Comparison of ENCODE assay signal across 13 cellular contexts in genomic region chr1:209646558-209646957, GRCh38. TPM values are rescaled to one million over a fixed set of nuclear protein-coding genes. Genes with fewer than 3 reads are reported as not detected.
DNase-seq lines count a peak whose midpoint lies in the region; ATAC-seq and TF ChIP-seq lines count a peak whose summit lies in the region.
"Had no signal": no experiment of that assay in that cellular context is flagged by ENCODE, and none has a peak within 500 bp of the region (broad histone marks: within the 10 kb centered on the region; RNA-seq: fewer than 3 reads in every experiment).

No MANE protein-coding gene starts in this region.

- peaks cover 0 to 21% (median 19%) of the 10 kb centered on the region in 3 donors for H3K4me1 Mint-ChIP-seq in T-cell
- H3K4me1 Mint-ChIP-seq in osteocyte (ENCODE audit: unreplicated experiment): peaks cover 60% of the 10 kb centered on the region

- H2AFZ ChIP-seq in fibroblast of lung (ENCODE audit: low read length): no peak overlapping the region

- H3K4me3 ChIP-seq in cardiac muscle cell (no peak overlapping the region), right atrium auricular region (no peak overlapping the region), SJSA1 (no peak overlapping the region), fibroblast of lung (replicated peaks in 1 of 4; ENCODE audit: control extremely low read depth in 1 of 4, insufficient read depth in 1 of 4, low read depth in 3 of 4, low read length in 4 of 4) (no peak overlapping the region), subcutaneous abdominal adipose tissue (ENCODE audit: low read depth in 1 of 5, low read length in 5 of 5) (no peak overlapping the region)
- H3K4me3 ChIP-seq: left lung, skin epidermis had no signal

- H3K9me3 Mint-ChIP-seq in T-cell (no peaks in the 10 kb centered on the region), osteocyte (ENCODE audit: unreplicated experiment) (no peaks in the 10 kb centered on the region)
- H3K9me3 Mint-ChIP-seq: stimulated activated effector memory CD8-positive, alpha-beta T cell treated with anti-CD3 and anti-CD28 coated beads, Interleukin-12 subunit alpha, Interleukin-12 subunit beta, amount 100 ng/mL, for 72 hours had no signal

- H3K27ac ChIP-seq in cardiac muscle cell (no peak overlapping the region), right atrium auricular region (peak overlapping the region in 1 of 2 donors; percentile 93), SJSA1 (peak overlapping the region; percentile 76), fibroblast of lung (ENCODE audit: insufficient read depth, low read length) (no peak overlapping the region), subcutaneous abdominal adipose tissue (ENCODE audit: low read depth, low read length) (peak overlapping the region; percentile 86)
- H3K27ac ChIP-seq: skin epidermis had no signal

- H3K36me3 Mint-ChIP-seq in T-cell (no peaks in the 10 kb centered on the region), osteocyte (ENCODE audit: unreplicated experiment) (no peaks in the 10 kb centered on the region)
- H3K36me3 Mint-ChIP-seq: stimulated activated effector memory CD8-positive, alpha-beta T cell treated with anti-CD3 and anti-CD28 coated beads, Interleukin-12 subunit alpha, Interleukin-12 subunit beta, amount 100 ng/mL, for 72 hours had no signal

- H3K27me3 Mint-ChIP-seq in T-cell: no peaks in the 10 kb centered on the region
- H3K27me3 Mint-ChIP-seq in osteocyte (ENCODE audit: unreplicated experiment): no peaks in the 10 kb centered on the region

- H3K4me2 ChIP-seq in fibroblast of lung (ENCODE audit: extremely low read depth, insufficient read depth, low read length): peak overlapping the region; percentile 5

- H3K4me1 ChIP-seq in cardiac muscle cell (ENCODE audit: low read depth) (peaks cover 38% of the 10 kb centered on the region), right atrium auricular region (peaks cover 0 to 96% of the 10 kb centered on the region in 2 donors), SJSA1 (replicated peaks) (peaks cover 49% of the 10 kb centered on the region), fibroblast of lung (ENCODE audit: control insufficient read depth, extremely low read depth, insufficient read depth, low read length) (peaks cover 53% of the 10 kb centered on the region), subcutaneous abdominal adipose tissue (ENCODE audit: control insufficient read depth in 5 of 5, insufficient read depth in 5 of 5, low read length in 5 of 5) (peaks cover 42 to 100% (median 95%) of the 10 kb centered on the region in 5 donors)

- peak in 1 of 2 donors; percentile 49 for DNase-seq in cardiac muscle cell (ENCODE audit: low read depth in 1 of 2, low spot score in 1 of 2)
- DNase-seq in right atrium auricular region (ENCODE audit: low spot score): no peak
- DNase-seq in SJSA1 (ENCODE audit: low read depth in 1 of 2, low spot score in 2 of 2): peak; percentile 39 to 61
- DNase-seq in fibroblast of lung (ENCODE audit: low read depth in 2 of 2): peak; percentile 56 to 73
- no peak for DNase-seq in T-cell
- no peak for DNase-seq in activated CD4-positive, alpha-beta T cell treated with anti-CD3 and anti-CD28 coated beads, Interleukin-2, amount 50 U/mL, for 1 hour
- DNase-seq in osteocyte (ENCODE audit: extremely low spot score, unreplicated experiment): no peak
- DNase-seq: left lung, NCI-H2029 treated with DMSO at 0.1 percent for 48 hours, T-helper 1 cell had no signal

- H3K27me3 ChIP-seq in cardiac muscle cell (no peaks in the 10 kb centered on the region), right atrium auricular region (no peaks in the 10 kb centered on the region), SJSA1 (replicated peaks) (no peaks in the 10 kb centered on the region), fibroblast of lung (ENCODE audit: control insufficient read depth, insufficient read depth, low read length) (no peaks in the 10 kb centered on the region), subcutaneous abdominal adipose tissue (ENCODE audit: control insufficient read depth in 5 of 5, insufficient read depth in 4 of 5, low read length in 5 of 5) (peaks cover 0 to 4% (median 0%) of the 10 kb centered on the region in 5 donors)
- H3K27me3 ChIP-seq: left lung had no signal

- H3K36me3 ChIP-seq in cardiac muscle cell: no peaks in the 10 kb centered on the region
- H3K36me3 ChIP-seq in right atrium auricular region: no peaks in the 10 kb centered on the region
- H3K36me3 ChIP-seq in SJSA1: no peaks in the 10 kb centered on the region
- no peaks in the 10 kb centered on the region for H3K36me3 ChIP-seq in fibroblast of lung (ENCODE audit: control insufficient read depth, insufficient read depth, low read length)
- no peaks in the 10 kb centered on the region for H3K36me3 ChIP-seq in subcutaneous abdominal adipose tissue (ENCODE audit: control insufficient read depth in 5 of 5, insufficient read depth in 5 of 5, low read length in 5 of 5)
- H3K36me3 ChIP-seq: left lung had no signal

- POLR2A ChIA-PET in T-cell (lab: Charles Lee): no interaction called here

- no peak overlapping the region for H3K4me3 Mint-ChIP-seq in T-cell
- H3K4me3 Mint-ChIP-seq in osteocyte (ENCODE audit: unreplicated experiment): no peak overlapping the region
- H3K4me3 Mint-ChIP-seq: stimulated activated effector memory CD8-positive, alpha-beta T cell treated with anti-CD3 and anti-CD28 coated beads, Interleukin-12 subunit alpha, Interleukin-12 subunit beta, amount 100 ng/mL, for 72 hours had no signal

- TF ChIP-seq CTCF in cardiac muscle cell (IDR thresholded peaks at IDR 0.05; ENCODE audit: low read depth, low read length) (peak; percentile 37), right atrium auricular region (IDR thresholded peaks at IDR 0.05) (no peak), fibroblast of lung (conservative IDR thresholded peaks at IDR 0.05 in 1 of 2, IDR thresholded peaks at IDR 0.05 in 1 of 2; ENCODE audit: low read depth in 1 of 2, low read length in 2 of 2) (peak; percentile 41 to 49), osteocyte (IDR thresholded peaks at IDR 0.05) (no peak)

- no peaks in the 10 kb centered on the region for H3K79me2 ChIP-seq in fibroblast of lung (ENCODE audit: control insufficient read depth, insufficient read depth, low read length)

- H3K9me3 ChIP-seq in cardiac muscle cell (ENCODE audit: low read depth) (no peaks in the 10 kb centered on the region), right atrium auricular region (no peaks in the 10 kb centered on the region), SJSA1 (replicated peaks) (0 out of 2 replicates have a peak, but pooled peaks cover 3% of the 10 kb centered on the region), fibroblast of lung (ENCODE audit: control insufficient read depth, insufficient read depth, low read depth, low read length) (no peaks in the 10 kb centered on the region), subcutaneous abdominal adipose tissue (ENCODE audit: control insufficient read depth in 5 of 5, low read length in 5 of 5) (no peaks in the 10 kb centered on the region)
- H3K9me3 ChIP-seq: left lung had no signal

- no peaks in the 10 kb centered on the region for H4K20me1 ChIP-seq in fibroblast of lung (ENCODE audit: control insufficient read depth, extremely low read depth, insufficient read depth, low read length)

- ATAC-seq in T-cell (replicated peaks in 1 of 4): no peak
- ATAC-seq: left lung; stimulated activated effector memory CD8-positive, alpha-beta T cell treated with anti-CD3 and anti-CD28 coated beads, Interleukin-12 subunit alpha, Interleukin-12 subunit beta, amount 100 ng/mL, for 72 hours had no signal

- CTCF ChIA-PET in T-cell (lab: Charles Lee): interaction anchor here in 1 of 2 donors (1.0 kb wide), 1 partner anchor 48 kb away, joined by 3 read pairs; no protein-coding TSS in a partner anchor

- H3K27ac Mint-ChIP-seq in T-cell (no peak overlapping the region), osteocyte (ENCODE audit: unreplicated experiment) (no peak overlapping the region)
- H3K27ac Mint-ChIP-seq: stimulated activated effector memory CD8-positive, alpha-beta T cell treated with anti-CD3 and anti-CD28 coated beads, Interleukin-12 subunit alpha, Interleukin-12 subunit beta, amount 100 ng/mL, for 72 hours had no signal

- H3K9ac ChIP-seq in fibroblast of lung (ENCODE audit: insufficient read depth, low read length) (no peak overlapping the region), subcutaneous abdominal adipose tissue (ENCODE audit: low read length in 5 of 5) (peak overlapping the region in 1 of 5 donors; percentile 13)

RNA-seq across cellular contexts. Expression of gene LAMB3, which starts 5.7 kb away (rescaled TPM):
- total RNA-seq in cardiac muscle cell: 0.48 and 0.70 TPM in 2 replicates
- polyA plus RNA-seq in cardiac muscle cell: 0.21 TPM in 1 of 2 replicates, not detected in the other
- total RNA-seq in right atrium auricular region: 10 to 100 TPM in 1 of 2 donors, 1 to 10 TPM in 1; 4.7 to 11.1 TPM
- total RNA-seq in SJSA1 (2014; rRNA removed; shearing (Covaris generic)): 2.1 and 4.1 TPM in 2 replicates
- 12.1 and 23.3 TPM in 2 replicates for total RNA-seq in fibroblast of lung
- polyA plus RNA-seq in fibroblast of lung: 4.1 and 5.5 TPM in 2 replicates
- polyA plus RNA-seq in fibroblast of lung (2012): 6.4 and 8.1 TPM in 2 replicates
- 13.9 and 18.9 TPM in 2 replicates for polyA minus RNA-seq in fibroblast of lung (ENCODE audit: low replicate concordance)
- 1 to 10 TPM in 1 of 5 donors, under 1 TPM in 4; 0.25 to 1.2 (median 0.56) TPM for total RNA-seq in T-cell
- total RNA-seq in osteocyte: 2.6 and 4.1 TPM in 2 replicates

RNA-seq across cellular contexts. Expression of gene G0S2, which starts 28.7 kb away (rescaled TPM):
- total RNA-seq in cardiac muscle cell: 47.5 and 73.5 TPM in 2 replicates
- 40.0 and 45.9 TPM in 2 replicates for polyA plus RNA-seq in cardiac muscle cell
- 100 to 1,000 TPM; 212 to 299 TPM for total RNA-seq in right atrium auricular region
- total RNA-seq in SJSA1 (2014; rRNA removed; shearing (Covaris generic)): not detected in 2 replicates
- 79.1 and 180 TPM in 2 replicates for total RNA-seq in fibroblast of lung
- 3.9 and 11.0 TPM in 2 replicates for polyA plus RNA-seq in fibroblast of lung
- polyA plus RNA-seq in fibroblast of lung (2012): 7.1 and 18.0 TPM in 2 replicates
- 0.67 and 0.85 TPM in 2 replicates for polyA minus RNA-seq in fibroblast of lung (ENCODE audit: low replicate concordance)
- total RNA-seq in T-cell: under 1 TPM in 3 of 5 donors, not detected in 2; 0.32 to 0.60 (median 0.59) TPM
- total RNA-seq in osteocyte: 0.40 TPM in 1 of 2 replicates, not detected in the other

RNA-seq across cellular contexts. Expression of gene HSD11B1, which starts 58.1 kb away (rescaled TPM):
- total RNA-seq in cardiac muscle cell (not detected in 2 replicates), right atrium auricular region (10 to 100 TPM in 1 of 2 donors, 1 to 10 TPM in 1; 3.7 to 17.2 TPM), fibroblast of lung (20.3 and 31.5 TPM in 2 replicates), T-cell (1 to 10 TPM in 1 of 5 donors, under 1 TPM in 1, not detected in 3; 0.41 to 1.1 TPM), osteocyte (not detected in 2 replicates)
- polyA plus RNA-seq in cardiac muscle cell (1.1 TPM in 1 of 2 replicates, not detected in the other), fibroblast of lung (7.1 and 31.0 TPM in 2 replicates)
- total RNA-seq in SJSA1 (2014; rRNA removed; shearing (Covaris generic)): 0.13 TPM in 1 of 2 replicates, not detected in the other
- polyA plus RNA-seq in fibroblast of lung (2012): 4.4 and 22.0 TPM in 2 replicates
- 9.7 TPM in 1 of 2 replicates, not detected in the other for polyA minus RNA-seq in fibroblast of lung (ENCODE audit: low replicate concordance)

Comparison
In these comparisons a context has a peak if more than half of its experiments do, and no peak if none do; other contexts are left out.
1. CTCF ChIP-seq: peak in cardiac muscle cell (single experiment) and fibroblast of lung (2 of 2); none in right atrium auricular region (0 of 2) and osteocyte (single experiment).
2. DNase-seq: peak in SJSA1 (2 of 2) and fibroblast of lung (2 of 2); none in right atrium auricular region (single experiment), T-cell (0 of 34), activated CD4-positive, alpha-beta T cell treated with anti-CD3 and anti-CD28 coated beads, Interleukin-2, amount 50 U/mL, for 1 hour (single experiment) and osteocyte (single experiment).
3. H3K27ac ChIP-seq: peak in SJSA1 (single experiment) and subcutaneous abdominal adipose tissue (single experiment); none in cardiac muscle cell (single experiment) and fibroblast of lung (single experiment).
4. RNA of gene G0S2, which starts 28.7 kb away (total RNA-seq): 212 to 299 TPM in right atrium auricular region, 79.1 to 180 TPM in fibroblast of lung and 47.5 to 73.5 TPM in cardiac muscle cell; 0.40 TPM in osteocyte, 0.32 to 0.60 TPM in T-cell and not detected in SJSA1; every median in the first group is over 10 times any median in the second.